8 cellular contexts compared by ENCODE assay signal in genomic region chr2:127695491-127696472, GRCh38. TPM values are rescaled to one million over a fixed set of nuclear protein-coding genes. Genes with fewer than 3 reads are reported as not detected.
DNase-seq lines count a peak whose midpoint lies in the region; ATAC-seq, FAIRE-seq and TF ChIP-seq lines count a peak whose summit lies in the region.

No MANE protein-coding gene starts in this region.

- FAIRE-seq in keratinocyte (lab: Jason Lieb, UNC): no peak

- H3K79me2 ChIP-seq in PC-3 (ENCODE audit: low read length) (no peaks in the 10 kb centered on the region), keratinocyte (ENCODE audit: control insufficient read depth, insufficient read depth, low read length) (no peaks in the 10 kb centered on the region)

- POLR2A ChIA-PET in PC-3 (lab: Charles Lee; ENCODE audit: unreplicated experiment): no interaction called here

- H4K20me1 ChIP-seq in PC-3 (ENCODE audit: low read length) (no peaks in the 10 kb centered on the region), keratinocyte (ENCODE audit: control insufficient read depth, extremely low read depth, insufficient read depth, low read length) (no peaks in the 10 kb centered on the region)

- H3K9me3 ChIP-seq in PC-3 (ENCODE audit: low read length) (no peaks in the 10 kb centered on the region), breast epithelium (peaks cover 2 to 7% of the 10 kb centered on the region in 2 donors), keratinocyte (ENCODE audit: control insufficient read depth, low read depth, low read length) (no peaks in the 10 kb centered on the region)

- DNase-seq in Daoy (ENCODE audit: low read depth): peak; percentile 70
- peak; percentile 76 for DNase-seq in PC-3
- DNase-seq in breast epithelium (ENCODE audit: low spot score in 2 of 2): no peak
- no peak for DNase-seq in keratinocyte (ENCODE audit: low read depth, low spot score)
- peak; percentile 37 for DNase-seq in stimulated activated CD4-positive, alpha-beta T cell treated with anti-CD3 and anti-CD28 coated beads, Interleukin-2, amount 100 ng/mL, for 4 hours (ENCODE audit: low read depth)
- no peak for DNase-seq in NCI-H226

- TF ChIP-seq CTCF in PC-3 (conservative IDR thresholded peaks at IDR 0.05; ENCODE audit: low read depth, low read length): peak; percentile 21; the same call in 1 of the 2 replicates
- peak in 1 of 3 donors; percentile 18 for TF ChIP-seq CTCF in breast epithelium (IDR thresholded peaks at IDR 0.05)
- TF ChIP-seq CTCF in keratinocyte (optimal IDR thresholded peaks at IDR 0.05 in 1 of 3, IDR thresholded peaks at IDR 0.05 in 1 of 3, conservative IDR thresholded peaks at IDR 0.05 in 1 of 3; ENCODE audit: extremely low read depth in 1 of 3, insufficient read depth in 2 of 3, low read length in 3 of 3): peak in 2 of 3 experiments; percentile 51 to 68

- no TSS peak for BruUV-seq in PC-3 (replicated peaks; lab: Mats Ljungman, UMichigan)

- H3K9me2 ChIP-seq in PC-3 (replicated peaks; ENCODE audit: low read length): no peaks in the 10 kb centered on the region

- dilution Hi-C loops in keratinocyte (cut with MboI; ENCODE audit: extremely low pct_ligation_motif_present, low sequenced_read_pairs): loop anchor here (25.0 kb wide), 1 partner anchor 108 kb away; no protein-coding TSS in a partner anchor

- no peaks in the 10 kb centered on the region for H3K9me1 ChIP-seq in keratinocyte (ENCODE audit: control insufficient read depth, extremely low read depth, insufficient read depth, low read length)

- H3K4me2 ChIP-seq in PC-3 (ENCODE audit: low read length): no peak overlapping the region
- peak overlapping the region; percentile 37 for H3K4me2 ChIP-seq in keratinocyte (ENCODE audit: control insufficient read depth, extremely low read depth, insufficient read depth, low read depth, low read length)

- intact Hi-C loops in PC-3 (cut with micrococcal nuclease) (no loop called here), breast epithelium (cut with DNase I; ENCODE audit: low total_unique reads) (no loop called here)

- peak overlapping the region; percentile 44 for H3K27ac ChIP-seq in PC-3 (ENCODE audit: low read length)
- peak overlapping the region in 1 of 2 donors; percentile 13 for H3K27ac ChIP-seq in breast epithelium
- H3K27ac ChIP-seq in keratinocyte (ENCODE audit: control insufficient read depth, insufficient read depth, low read length): no peak overlapping the region

- H3K27me3 ChIP-seq in PC-3 (ENCODE audit: low read length) (no peaks in the 10 kb centered on the region), breast epithelium (no peaks in the 10 kb centered on the region), keratinocyte (ENCODE audit: control insufficient read depth, extremely low read depth, insufficient read depth, low read length) (no peaks in the 10 kb centered on the region)

- H3K4me1 ChIP-seq in PC-3 (ENCODE audit: insufficient read depth, low read length): peaks cover 17% of the 10 kb centered on the region
- H3K4me1 ChIP-seq in breast epithelium: no peaks in the 10 kb centered on the region
- H3K4me1 ChIP-seq in keratinocyte (ENCODE audit: control insufficient read depth, extremely low read depth, insufficient read depth, low read length): peaks cover 6% of the 10 kb centered on the region

- H3K9ac ChIP-seq in PC-3 (ENCODE audit: low read length): no peak overlapping the region
- H3K9ac ChIP-seq in keratinocyte (ENCODE audit: control insufficient read depth, extremely low read depth, insufficient read depth, low read length): no peak overlapping the region

- H2AFZ ChIP-seq in PC-3 (ENCODE audit: low read length) (no peak overlapping the region), keratinocyte (ENCODE audit: control insufficient read depth, low read length) (peak overlapping the region; percentile 15)

- CTCF ChIA-PET in PC-3 (lab: Charles Lee): no interaction called here

- ATAC-seq in PC-3: peak; percentile 34
- no peak for ATAC-seq in HG03460 (IDR thresholded peaks at IDR 0.05; ENCODE audit: unreplicated experiment)
- no peak for ATAC-seq in GM18867 (IDR thresholded peaks at IDR 0.05; ENCODE audit: unreplicated experiment)

- H3K36me3 ChIP-seq in PC-3 (ENCODE audit: low read depth, low read length) (no peaks in the 10 kb centered on the region), breast epithelium (no peaks in the 10 kb centered on the region), keratinocyte (ENCODE audit: control insufficient read depth in 2 of 2, extremely low read depth in 1 of 2, insufficient read depth in 2 of 2, low read length in 2 of 2) (no peaks in the 10 kb centered on the region)

- no peaks in the 10 kb centered on the region for H3F3A ChIP-seq in PC-3 (ENCODE audit: low read length, unreplicated experiment)

- TF ChIP-seq POLR2A in breast epithelium (IDR thresholded peaks at IDR 0.05): no peak

- H3K4me3 ChIP-seq in PC-3 (ENCODE audit: low read length): no peak overlapping the region
- peak overlapping the region; percentile 25 to 62 (median 35) for H3K4me3 ChIP-seq in breast epithelium
- no peak overlapping the region for H3K4me3 ChIP-seq in keratinocyte (ENCODE audit: control insufficient read depth in 2 of 3, extremely low read depth in 1 of 3, insufficient read depth in 2 of 3, low read depth in 1 of 3, low read length in 3 of 3)

RNA-seq across cellular contexts. Expression of gene SFT2D3, which starts 5.5 kb away (rescaled TPM):
- 6.0 and 6.1 TPM in 2 replicates for total RNA-seq in Daoy (2014; rRNA removed; shearing (Covaris generic))
- total RNA-seq in PC-3 (2014; rRNA removed) (4.2 and 5.4 TPM in 2 replicates), breast epithelium (10 to 100 TPM in 2 of 3 donors, 1 to 10 TPM in 1; 9.8 to 12.3 (median 10.9) TPM)
- 1.8 to 2.4 TPM (median 2.3 TPM) in 3 replicates for polyA plus RNA-seq in keratinocyte
- 1.2 TPM for polyA plus RNA-seq in keratinocyte (2011; ENCODE audit: low read depth)
- 1.1 and 1.7 TPM in 2 replicates for polyA plus RNA-seq in keratinocyte (2011; cell fraction: cytosol; rRNA removed)
- 2.2 TPM in 2 replicates for polyA plus RNA-seq in keratinocyte (2011; cell fraction: nucleus; rRNA removed)
- not detected in 2 replicates for polyA plus RNA-seq in keratinocyte (2012; ENCODE audit: low replicate concordance)
- 0.59 to 0.86 TPM (median 0.69 TPM) in 3 replicates for polyA minus RNA-seq in keratinocyte
- polyA minus RNA-seq in keratinocyte (2011; cell fraction: cytosol; rRNA and poly(A)+ RNA removed): 1.9 TPM
- polyA minus RNA-seq in keratinocyte (2011; cell fraction: nucleus; rRNA and poly(A)+ RNA removed): 0.93 and 1.1 TPM in 2 replicates

RNA-seq across cellular contexts. Expression of gene LIMS2, which starts 20.5 kb away (rescaled TPM):
- 0.51 TPM in 1 of 2 replicates, not detected in the other for total RNA-seq in Daoy (2014; rRNA removed; shearing (Covaris generic))
- 4.6 and 5.0 TPM in 2 replicates for total RNA-seq in PC-3 (2014; rRNA removed)
- 10 to 100 TPM in 2 of 3 donors, 1 to 10 TPM in 1; 9.5 to 27.9 (median 19.4) TPM for total RNA-seq in breast epithelium
- polyA plus RNA-seq in keratinocyte: not detected in 3 replicates
- polyA plus RNA-seq in keratinocyte (2011; ENCODE audit: low read depth): not detected
- 0.05 and 0.11 TPM in 2 replicates for polyA plus RNA-seq in keratinocyte (2011; cell fraction: cytosol; rRNA removed)
- 0.10 and 0.39 TPM in 2 replicates for polyA plus RNA-seq in keratinocyte (2011; cell fraction: nucleus; rRNA removed)
- 0.24 TPM in 1 of 2 replicates, not detected in the other for polyA plus RNA-seq in keratinocyte (2012; ENCODE audit: low replicate concordance)
- 0.06 TPM in 1 of 3 replicates, not detected in the others for polyA minus RNA-seq in keratinocyte
- polyA minus RNA-seq in keratinocyte (2011; cell fraction: cytosol; rRNA and poly(A)+ RNA removed): not detected
- not detected in 2 replicates for polyA minus RNA-seq in keratinocyte (2011; cell fraction: nucleus; rRNA and poly(A)+ RNA removed)

RNA-seq across cellular contexts. Expression of gene GPR17, which starts 49.8 kb away (rescaled TPM):
- not detected in 2 replicates for total RNA-seq in Daoy (2014; rRNA removed; shearing (Covaris generic))
- total RNA-seq in PC-3 (2014; rRNA removed) (0.92 and 1.0 TPM in 2 replicates), breast epithelium (not detected)
- not detected in 3 replicates for polyA plus RNA-seq in keratinocyte
- polyA plus RNA-seq in keratinocyte (2011; ENCODE audit: low read depth): not detected
- not detected in 2 replicates for polyA plus RNA-seq in keratinocyte (2011; cell fraction: cytosol; rRNA removed)
- not detected in 2 replicates for polyA plus RNA-seq in keratinocyte (2011; cell fraction: nucleus; rRNA removed)
- polyA plus RNA-seq in keratinocyte (2012; ENCODE audit: low replicate concordance): not detected in 2 replicates
- polyA minus RNA-seq in keratinocyte: 0.58 TPM in 1 of 3 replicates, not detected in the others
- polyA minus RNA-seq in keratinocyte (2011; cell fraction: cytosol; rRNA and poly(A)+ RNA removed): not detected
- polyA minus RNA-seq in keratinocyte (2011; cell fraction: nucleus; rRNA and poly(A)+ RNA removed): not detected in 2 replicates

Comparison
In these comparisons a context has a peak if more than half of its experiments do, and no peak if none do; other contexts are left out.
1. DNase-seq: peak in Daoy (single experiment), PC-3 (single experiment) and stimulated activated CD4-positive, alpha-beta T cell treated with anti-CD3 and anti-CD28 coated beads, Interleukin-2, amount 100 ng/mL, for 4 hours (single experiment); none in breast epithelium (0 of 2), keratinocyte (single experiment) and NCI-H226 (single experiment).
2. H3K4me3 ChIP-seq: peak in breast epithelium (3 of 3); none in PC-3 (single experiment) and keratinocyte (0 of 3).